Comparison of ENCODE assay signal across 8 cellular contexts in genomic region chr13:73754727-73755292, GRCh38.
A peak's percentile ranks its signal among the peaks of the same experiment; 100 is the strongest.
DNase-seq lines count a peak whose midpoint lies in the region; ATAC-seq and TF ChIP-seq lines count a peak whose summit lies in the region.

No MANE protein-coding gene starts in this region.

- no peaks in the 10 kb centered on the region for H3K4me1 ChIP-seq in osteoblast (ENCODE audit: insufficient read depth, low read length)

- no peak overlapping the region for H3K4me3 ChIP-seq in AG04450 (ENCODE audit: low read depth, low read length)
- H3K4me3 ChIP-seq in fibroblast of the aortic adventitia (ENCODE audit: low read depth, low read length): no peak overlapping the region
- no peak overlapping the region for H3K4me3 ChIP-seq in osteoblast (ENCODE audit: insufficient read depth, low read length)

- H3K27me3 ChIP-seq in AG04450 (ENCODE audit: control insufficient read depth, insufficient read depth, low read length) (no peaks in the 10 kb centered on the region), osteoblast (ENCODE audit: insufficient read depth, low read length) (no peaks in the 10 kb centered on the region)

- peaks cover 8% of the 10 kb centered on the region for H3K79me2 ChIP-seq in osteoblast (ENCODE audit: insufficient read depth, low read length)

- H3K36me3 Mint-ChIP-seq in T-helper 17 cell (ENCODE audit: low read depth): peaks cover 12% of the 10 kb centered on the region

- no peak overlapping the region for H3K27ac ChIP-seq in AG04450 (ENCODE audit: low read depth, low read length)
- H3K27ac ChIP-seq in osteoblast (ENCODE audit: low read depth, low read length): no peak overlapping the region

- CTCF ChIA-PET in AG04450 (lab: Charles Lee): interaction anchor here (0.5 to 1.4 kb wide), 19 partner anchors 8 to 1503 kb away, joined by 3 to 11 read pairs (median 3); no protein-coding TSS in a partner anchor
- CTCF ChIA-PET in GM10248 (lab: Yijun Ruan, JAX): interaction anchor here (0.9 to 3.5 kb wide), 7 partner anchors 8 to 1465 kb away, joined by 3 to 31 read pairs (median 6); no protein-coding TSS in a partner anchor

- peak; percentile 72 for TF ChIP-seq CTCF in AG04450 (IDR thresholded peaks at IDR 0.05; ENCODE audit: low read depth, low read length)
- TF ChIP-seq CTCF in GM10248 (IDR thresholded peaks at IDR 0.05; ENCODE audit: control extremely low read depth, extremely low read depth, low read depth, missing control alignments): peak; percentile 61
- peak; percentile 65 for TF ChIP-seq CTCF in fibroblast of the aortic adventitia (IDR thresholded peaks at IDR 0.05; ENCODE audit: insufficient read depth, low read length)
- peak; percentile 60 for TF ChIP-seq CTCF in osteoblast (IDR thresholded peaks at IDR 0.05; ENCODE audit: extremely low read depth, low read depth, low read length)

- H3K4me2 ChIP-seq in osteoblast (ENCODE audit: insufficient read depth, low read length): no peak overlapping the region

- peaks cover 32% of the 10 kb centered on the region for H3K4me1 Mint-ChIP-seq in T-helper 17 cell

- peak; percentile 32 for DNase-seq in AG04450 (ENCODE audit: low read depth, low spot score)
- peak; percentile 31 for DNase-seq in GM10248 (ENCODE audit: extremely low spot score)
- DNase-seq in NCI-H1436 treated with DMSO at 0.1 percent for 48 hours (lab: John Stamatoyannopoulos, UW): peak; percentile 29
- DNase-seq in T-helper 17 cell: peak in 1 of 3 donors; percentile 11
- DNase-seq in fibroblast of the aortic adventitia (ENCODE audit: low read depth): peak; percentile 79
- peak; percentile 19 for DNase-seq in osteoblast (ENCODE audit: insufficient read length, low spot score, missing footprints)
- DNase-seq in stimulated activated naive CD4-positive, alpha-beta T cell treated with Interleukin-2 at 50 U/mL for 16 hours (lab: John Stamatoyannopoulos, UW): no peak

- no peak overlapping the region for H3K4me3 Mint-ChIP-seq in T-helper 17 cell

- no peaks in the 10 kb centered on the region for H3K9me3 ChIP-seq in AG04450 (ENCODE audit: control insufficient read depth, insufficient read depth, low read length)
- H3K9me3 ChIP-seq in T-helper 17 cell (ENCODE audit: control insufficient read depth, low read length, poor library complexity, severe bottlenecking): no peaks in the 10 kb centered on the region
- no peaks in the 10 kb centered on the region for H3K9me3 ChIP-seq in osteoblast (ENCODE audit: low read depth, low read length)

- H2AFZ ChIP-seq in osteoblast (ENCODE audit: low read length): no peak overlapping the region

- no peaks in the 10 kb centered on the region for H4K20me1 ChIP-seq in osteoblast (ENCODE audit: insufficient read depth, low read length)

- peak; percentile 80 for ATAC-seq in HG02623 (IDR thresholded peaks at IDR 0.05; ENCODE audit: unreplicated experiment)
- peak; percentile 69 for ATAC-seq in T-helper 17 cell

- POLR2A ChIA-PET in AG04450 (lab: Yijun Ruan, JAX): no interaction called here
- POLR2A ChIA-PET in GM10248 (lab: Yijun Ruan, JAX): no interaction called here

- peak overlapping the region; percentile 45 for H3K27ac Mint-ChIP-seq in T-helper 17 cell

- no peaks in the 10 kb centered on the region for H3K27me3 Mint-ChIP-seq in T-helper 17 cell

- peaks cover 10% of the 10 kb centered on the region for H3K36me3 ChIP-seq in osteoblast (ENCODE audit: insufficient read depth, low read length)
